8 cellular contexts compared by ENCODE assay signal in genomic region chr3:45167011-45167911, GRCh38. TPM values are rescaled to one million over a fixed set of nuclear protein-coding genes. Genes with fewer than 3 reads are reported as not detected.
DNase-seq lines count a peak whose midpoint lies in the region; ATAC-seq and TF ChIP-seq lines count a peak whose summit lies in the region.

No MANE protein-coding gene starts in this region.

- TF ChIP-seq POLR2A in right lobe of liver (IDR thresholded peaks at IDR 0.05): no peak

- peak overlapping the region; percentile 57 for H3K4me3 Mint-ChIP-seq in dendritic cell treated with granulocyte-macrophage colony-stimulating factor and Interleukin-4, amounts not matched to agents 40 ng/mL and 50 ng/mL, for 4 days

- H3K9me3 Mint-ChIP-seq in dendritic cell treated with granulocyte-macrophage colony-stimulating factor and Interleukin-4, amounts not matched to agents 40 ng/mL and 50 ng/mL, for 4 days: no peaks in the 10 kb centered on the region

- no peaks in the 10 kb centered on the region for H3K36me3 ChIP-seq in right lobe of liver

- H3K27ac Mint-ChIP-seq in dendritic cell treated with granulocyte-macrophage colony-stimulating factor and Interleukin-4, amounts not matched to agents 40 ng/mL and 50 ng/mL, for 4 days: peak overlapping the region; percentile 94

- H3K4me1 Mint-ChIP-seq in dendritic cell treated with granulocyte-macrophage colony-stimulating factor and Interleukin-4, amounts not matched to agents 40 ng/mL and 50 ng/mL, for 4 days (ENCODE audit: low read depth): peaks cover 88% of the 10 kb centered on the region

- DNase-seq in GM03348 (ENCODE audit: low spot score): peak; percentile 93
- peak; percentile 73 for DNase-seq in NCI-H345 (lab: John Stamatoyannopoulos, UW)
- DNase-seq in activated CD4-positive, alpha-beta T cell treated with anti-CD3 and anti-CD28 coated beads, Interleukin-2, amount 50 U/mL, for 1 hour: peak; percentile 82
- peak in 2 of 3 donors; percentile 67 for DNase-seq in right lobe of liver
- peak; percentile 86 for DNase-seq in stimulated activated CD4-positive, alpha-beta T cell treated with anti-CD3 and anti-CD28 coated beads, Interleukin-4, amount 100 ng/mL, for 24 hours

- no peaks in the 10 kb centered on the region for H3K27me3 Mint-ChIP-seq in dendritic cell treated with granulocyte-macrophage colony-stimulating factor and Interleukin-4, amounts not matched to agents 40 ng/mL and 50 ng/mL, for 4 days

- no peaks in the 10 kb centered on the region for H3K4me1 ChIP-seq in right lobe of liver

- no peaks in the 10 kb centered on the region for H3K36me3 Mint-ChIP-seq in dendritic cell treated with granulocyte-macrophage colony-stimulating factor and Interleukin-4, amounts not matched to agents 40 ng/mL and 50 ng/mL, for 4 days (ENCODE audit: low read depth)

- WGBS in right lobe of liver (ENCODE audit: insufficient coverage, low coverage, low lambda C conversion rate, missing lambda C conversion rate): 23% methylated on average over 23 of the region's 23 CpGs

- no peak overlapping the region for H3K4me3 ChIP-seq in right lobe of liver

- H3K27ac ChIP-seq in right lobe of liver: no peak overlapping the region

- no peaks in the 10 kb centered on the region for H3K27me3 ChIP-seq in right lobe of liver

- intact Hi-C loops in dendritic cell treated with granulocyte-macrophage colony-stimulating factor and Interleukin-4, amounts not matched to agents 40 ng/mL and 50 ng/mL, for 4 days (cut with micrococcal nuclease): loop anchor here (5.0 kb wide), 1 partner anchor 35 kb away; no protein-coding TSS in a partner anchor
- intact Hi-C loops in right lobe of liver (cut with DNase I): no loop called here

- peak; percentile 66 for ATAC-seq in HG03045 (IDR thresholded peaks at IDR 0.05; ENCODE audit: unreplicated experiment)
- peak; percentile 68 to 89 (median 74) for ATAC-seq in right lobe of liver
- ATAC-seq in HG02840 (IDR thresholded peaks at IDR 0.05; ENCODE audit: low FRiP score, unreplicated experiment): no peak

- no peak for TF ChIP-seq CTCF in right lobe of liver (IDR thresholded peaks at IDR 0.05)

- no peaks in the 10 kb centered on the region for H3K9me3 ChIP-seq in right lobe of liver

RNA-seq across cellular contexts. Expression of gene CDCP1, which starts 21.1 kb away (rescaled TPM):
- 1 to 10 TPM in 1 of 6 experiments, under 1 TPM in 5; 0.31 to 2.7 (median 0.83) TPM for total RNA-seq in right lobe of liver

RNA-seq across cellular contexts. Expression of gene TMEM158, which starts 58.8 kb away (rescaled TPM):
- 1 to 10 TPM in 1 of 6 experiments, under 1 TPM in 3, not detected in 2; 0.21 to 1.0 (median 0.57) TPM for total RNA-seq in right lobe of liver
